8 cellular contexts compared by ENCODE assay signal in the genomic region with DNA sequence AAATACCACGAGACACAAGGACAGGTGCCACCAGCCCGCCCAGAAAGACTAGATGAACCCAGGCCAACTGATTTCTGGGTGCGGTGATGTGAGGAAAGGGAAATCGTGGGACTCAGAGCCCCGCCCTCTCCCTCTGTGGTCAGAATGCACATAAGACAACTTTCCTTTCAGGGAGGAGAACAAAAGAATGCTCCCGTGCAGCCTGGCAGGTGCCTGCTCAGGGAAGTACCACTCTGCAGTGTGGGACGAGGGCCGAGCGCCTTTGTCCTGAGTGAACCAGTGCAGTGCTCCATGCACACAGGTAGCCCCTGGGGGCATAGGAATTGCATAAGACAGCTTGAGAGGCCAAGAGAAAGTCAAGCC.
DNase-seq lines count a peak whose midpoint lies in the region; ATAC-seq lines count a peak whose summit lies in the region.

No MANE protein-coding gene starts in this region.

- H3K4me3 ChIP-seq in ectodermal cell (ENCODE audit: insufficient read depth, low read depth, low read length), result peak overlapping the region; percentile 8

- no peaks in the 10 kb centered on the region for H3K27me3 ChIP-seq in ectodermal cell (ENCODE audit: control insufficient read depth, insufficient read depth, low read length, poor library complexity, severe bottlenecking)

- 36 to 38% methylated on average over 9 of the region's 9 CpGs for WGBS in ectodermal cell, 2 experiments

- H3K4me1 ChIP-seq in ectodermal cell (ENCODE audit: control insufficient read depth, insufficient read depth, low read length), result peaks cover 18% of the 10 kb centered on the region

- ATAC-seq in HG02642 (IDR thresholded peaks at IDR 0.05; ENCODE audit: poor library complexity, unreplicated experiment) (peak; percentile 55), GM19397 (IDR thresholded peaks at IDR 0.05; ENCODE audit: unreplicated experiment) (no peak), GM21367 (IDR thresholded peaks at IDR 0.05; ENCODE audit: unreplicated experiment) (no peak), GM19023 (IDR thresholded peaks at IDR 0.05; ENCODE audit: unreplicated experiment) (no peak)

- no peaks in the 10 kb centered on the region for H3K36me3 ChIP-seq in ectodermal cell (ENCODE audit: control insufficient read depth, insufficient read depth, low read length)

- peak overlapping the region; percentile 47 for H3K27ac ChIP-seq in ectodermal cell (ENCODE audit: insufficient read depth, low read depth, low read length, poor library complexity, severe bottlenecking)

- no peaks in the 10 kb centered on the region for H3K9me3 ChIP-seq in ectodermal cell (ENCODE audit: control insufficient read depth, low read length)

- DNase-seq in UCSD-AML1 (lab: John Stamatoyannopoulos, UW; ENCODE audit: unreplicated experiment), result peak; percentile 37
- peak; percentile 27 for DNase-seq in stimulated activated CD8-positive, alpha-beta memory T cell treated with anti-CD3 and anti-CD28 coated beads, Interleukin-12 subunit alpha, Interleukin-12 subunit beta, amount 100 ng/mL, for 1 hour (ENCODE audit: low read depth)
- DNase-seq in middle frontal gyrus (ENCODE audit: extremely low spot score, low spot score), result no peak
